Comparison of ENCODE assay signal across 21 cellular contexts in genomic region chr1:167565922-167566321, GRCh38. TPM values are rescaled to one million over a fixed set of nuclear protein-coding genes. Genes with fewer than 3 reads are reported as not detected.
"Had no signal": no experiment of that assay in that cellular context is flagged by ENCODE, and none has a peak within 500 bp of the region (broad histone marks: within the 10 kb centered on the region; RNA-seq: fewer than 3 reads in every experiment).

No MANE protein-coding gene starts in this region.

- H3K36me3 Mint-ChIP-seq: activated naive CD8-positive, alpha-beta T cell treated with anti-CD3 and anti-CD28 coated beads, Interleukin-2, amount 10 ng/mL, durations not matched to agents 7 days and 5 days; naive thymus-derived CD8-positive, alpha-beta T cell had no signal

- DNase-seq: activated naive CD4-positive, alpha-beta T cell treated with Interleukin-2 at 50 U/mL for 16 hours; activated naive CD8-positive, alpha-beta T cell treated with anti-CD3 and anti-CD28 coated beads, Interleukin-2, amount 10 ng/mL, durations not matched to agents 7 days and 5 days; amygdala; central memory CD4-positive, alpha-beta T cell; colonic mucosa; foreskin melanocyte; glutamatergic neuron; hippocampal formation; left cardiac atrium; mesendoderm; naive thymus-derived CD8-positive, alpha-beta T cell; right lobe of liver; small intestine; stimulated activated CD4-positive, alpha-beta T cell treated with anti-CD3 and anti-CD28 coated beads, Interleukin-15, amount 100 ng/mL, for 24 hours; stimulated activated CD4-positive, alpha-beta T cell treated with anti-CD3 and anti-CD28 coated beads, Interleukin-2, amount 100 ng/mL, for 48 hours; T1000; upper lobe of right lung had no signal

- H3K27me3 ChIP-seq: colonic mucosa, right lobe of liver, upper lobe of right lung had no signal

- H3K9ac ChIP-seq: parathyroid adenoma had no signal

- H3K9me3 Mint-ChIP-seq: naive thymus-derived CD8-positive, alpha-beta T cell had no signal

- FAIRE-seq: islet of Langerhans, small intestine had no signal

- H3K9me3 ChIP-seq: colonic mucosa, right lobe of liver, thoracic aorta, upper lobe of right lung had no signal

- H3K4me1 ChIP-seq: colonic mucosa, parathyroid adenoma, right lobe of liver had no signal

- H2AFZ ChIP-seq: parathyroid adenoma had no signal

- H3K27ac Mint-ChIP-seq: activated naive CD8-positive, alpha-beta T cell treated with anti-CD3 and anti-CD28 coated beads, Interleukin-2, amount 10 ng/mL, durations not matched to agents 7 days and 5 days; naive thymus-derived CD8-positive, alpha-beta T cell had no signal

- H3K79me2 ChIP-seq: parathyroid adenoma had no signal

- H3K27ac ChIP-seq: colonic mucosa, parathyroid adenoma, right lobe of liver, thoracic aorta, upper lobe of right lung had no signal

- H3K4me3 Mint-ChIP-seq: activated naive CD8-positive, alpha-beta T cell treated with anti-CD3 and anti-CD28 coated beads, Interleukin-2, amount 10 ng/mL, durations not matched to agents 7 days and 5 days; naive thymus-derived CD8-positive, alpha-beta T cell had no signal

- H3K36me3 ChIP-seq: colonic mucosa, right lobe of liver, thoracic aorta, upper lobe of right lung had no signal

- H3K4me3 ChIP-seq: colonic mucosa, right lobe of liver, thoracic aorta, upper lobe of right lung had no signal

RNA-seq across cellular contexts. Expression of gene CD247, which starts 47.6 kb away (rescaled TPM):
- total RNA-seq: epithelial cell of proximal tubule had no signal
